Comparison of ENCODE assay signal across 1 cellular context in the genomic region with DNA sequence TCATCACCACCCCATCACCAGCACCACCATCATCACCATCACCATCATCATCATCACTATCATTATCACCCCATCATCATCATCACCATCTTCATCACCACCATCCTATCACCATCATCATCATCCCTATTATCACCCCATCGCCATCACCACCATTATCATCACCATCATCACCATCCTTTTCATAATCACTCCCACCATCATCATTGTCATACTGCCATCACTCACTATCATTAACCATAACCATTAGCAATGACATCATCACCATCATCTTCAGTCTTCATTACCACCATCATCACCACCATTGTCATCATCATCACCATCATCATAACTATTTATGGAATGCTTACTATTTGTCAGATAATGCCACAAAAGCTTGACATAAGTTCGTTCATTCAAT.
TF ChIP-seq lines count a peak whose summit lies in the region.

No MANE protein-coding gene starts in this region.

TF ChIP-seq in HEK293, 187 proteins besides CTCF, POLR2A, EP300 and RAD21:
- TF ChIP-seq, protein P1, sequence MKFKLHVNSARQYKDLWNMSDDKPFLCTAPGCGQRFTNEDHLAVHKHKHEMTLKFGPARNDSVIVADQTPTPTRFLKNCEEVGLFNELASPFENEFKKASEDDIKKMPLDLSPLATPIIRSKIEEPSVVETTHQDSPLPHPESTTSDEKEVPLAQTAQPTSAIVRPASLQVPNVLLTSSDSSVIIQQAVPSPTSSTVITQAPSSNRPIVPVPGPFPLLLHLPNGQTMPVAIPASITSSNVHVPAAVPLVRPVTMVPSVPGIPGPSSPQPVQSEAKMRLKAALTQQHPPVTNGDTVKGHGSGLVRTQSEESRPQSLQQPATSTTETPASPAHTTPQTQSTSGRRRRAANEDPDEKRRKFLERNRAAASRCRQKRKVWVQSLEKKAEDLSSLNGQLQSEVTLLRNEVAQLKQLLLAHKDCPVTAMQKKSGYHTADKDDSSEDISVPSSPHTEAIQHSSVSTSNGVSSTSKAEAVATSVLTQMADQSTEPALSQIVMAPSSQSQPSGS (tag by site-specific recombination; IDR thresholded peaks at IDR 0.05; ENCODE audit: low read depth) = peak; percentile 92
- TF ChIP-seq ZNF266 (tag by site-specific recombination; IDR thresholded peaks at IDR 0.05; ENCODE audit: low read depth) (0 out of 2 replicates have a peak, but pooled peaks have one; percentile 17), ZNF791 (tag by site-specific recombination; IDR thresholded peaks at IDR 0.05) (0 out of 2 replicates have a peak, but pooled peaks have one; percentile 13), ZNF513 (tag by site-specific recombination; IDR thresholded peaks at IDR 0.05) (peak; percentile 88), ZNF362 (tag by site-specific recombination; IDR thresholded peaks at IDR 0.05) (no peak), ZNF148 (tag by site-specific recombination; IDR thresholded peaks at IDR 0.05; ENCODE audit: borderline replicate concordance) (0 out of 2 replicates have a peak, but pooled peaks have one; percentile 33), KLF1 (tag by site-specific recombination; IDR thresholded peaks at IDR 0.05) (0 out of 2 replicates have a peak, but pooled peaks have one; percentile 11), ZNF133 (tag by site-specific recombination; IDR thresholded peaks at IDR 0.05) (no peak)
